8 cellular contexts compared by ENCODE assay signal in the genomic region with DNA sequence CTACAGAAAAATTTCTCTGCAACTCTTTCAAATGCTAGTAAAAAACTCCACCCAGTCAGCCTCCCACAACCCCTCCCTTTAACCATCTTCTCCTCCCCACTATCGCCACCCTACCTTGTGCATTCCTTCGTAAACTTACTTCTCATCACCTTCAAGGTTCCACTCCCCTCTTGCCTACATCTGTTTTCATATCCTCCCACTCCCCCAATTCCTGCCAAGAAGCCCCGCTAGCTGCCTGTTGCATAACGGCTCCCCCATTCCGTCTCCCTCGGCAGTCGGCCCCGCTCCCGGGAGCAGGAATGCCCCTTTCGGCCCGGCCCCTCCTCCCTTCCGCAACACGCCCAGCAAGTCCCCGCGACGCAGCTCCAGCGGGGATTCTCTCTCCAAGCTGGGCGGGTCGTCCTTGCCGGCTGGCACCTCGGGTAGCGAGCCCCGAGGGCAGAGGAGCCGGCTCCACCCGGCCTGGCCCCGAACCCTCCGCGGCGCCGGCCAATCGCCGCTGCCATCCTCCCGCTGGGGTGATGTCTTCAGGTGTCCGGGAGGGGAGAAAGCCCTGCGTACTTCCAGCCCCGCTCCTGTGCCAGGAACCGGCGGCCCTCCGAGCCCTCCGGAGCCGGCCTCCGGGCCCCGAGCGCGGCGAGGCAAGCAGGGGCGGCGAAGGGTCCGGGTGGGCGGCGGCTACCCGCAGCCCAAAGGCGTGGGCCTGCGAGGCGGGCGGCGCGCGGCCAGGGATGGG. TPM values are rescaled to one million over a fixed set of nuclear protein-coding genes. Genes with fewer than 3 reads are reported as not detected.
DNase-seq lines count a peak whose midpoint lies in the region; ATAC-seq and TF ChIP-seq lines count a peak whose summit lies in the region.

No MANE protein-coding gene starts in this region.

- TF ChIP-seq CTCF in foreskin keratinocyte (conservative IDR thresholded peaks at IDR 0.05) (no peak), thoracic aorta (IDR thresholded peaks at IDR 0.05) (no peak)

- H3K4me3 ChIP-seq in neuron (ENCODE audit: low read length): peak overlapping the region; percentile 81
- peak overlapping the region; percentile 94 for H3K4me3 ChIP-seq in thoracic aorta

- H3K4me1 ChIP-seq in foreskin keratinocyte (peaks cover 8% of the 10 kb centered on the region), neuron (ENCODE audit: insufficient read depth, low read length) (peaks cover 13% of the 10 kb centered on the region), thoracic aorta (ENCODE audit: control insufficient read depth in 1 of 2, low read depth in 2 of 2) (peaks cover 11 to 34% of the 10 kb centered on the region in 2 donors)

- DNase-seq in D341Med (ENCODE audit: low spot score) (peak; percentile 86), HPDE6-E6E7 (ENCODE audit: extremely low spot score) (peak; percentile 69), SHP77 (lab: John Stamatoyannopoulos, UW) (peak; percentile 35 to 62), foreskin keratinocyte (peak; percentile 65 to 82), thoracic aorta (ENCODE audit: low spot score) (peak; percentile 8)
- peak; percentile 9 to 41 (median 24) for DNase-seq in activated naive CD4-positive, alpha-beta T cell (lab: John Stamatoyannopoulos, UW)

- H3K36me3 ChIP-seq in neuron (ENCODE audit: insufficient read depth, low read length): no peaks in the 10 kb centered on the region
- H3K36me3 ChIP-seq in thoracic aorta: peaks cover under 1% of the 10 kb centered on the region

- H3K27ac ChIP-seq in foreskin keratinocyte: peak overlapping the region; percentile 67
- H3K27ac ChIP-seq in thoracic aorta: peak overlapping the region; percentile 91 to 94

- peaks cover 13% of the 10 kb centered on the region for H3K27me3 ChIP-seq in foreskin keratinocyte
- no peaks in the 10 kb centered on the region for H3K27me3 ChIP-seq in neuron (ENCODE audit: insufficient read depth, low read length)
- no peaks in the 10 kb centered on the region for H3K27me3 ChIP-seq in thoracic aorta (replicated peaks; ENCODE audit: insufficient read depth)

- peak; percentile 37 for ATAC-seq in GM21360 (IDR thresholded peaks at IDR 0.05; ENCODE audit: unreplicated experiment)
- ATAC-seq in foreskin keratinocyte: peak; percentile 84
- peak; percentile 48 for ATAC-seq in thoracic aorta (ENCODE audit: insufficient number of reproducible peaks, low FRiP score, low read depth)

- no peaks in the 10 kb centered on the region for H3K9me3 ChIP-seq in neuron (ENCODE audit: low read length)
- no peaks in the 10 kb centered on the region for H3K9me3 ChIP-seq in thoracic aorta

- H2AFZ ChIP-seq in neuron (ENCODE audit: low read depth, low read length): peak overlapping the region; percentile 95

RNA-seq across cellular contexts. Expression of gene PHLPP2, which starts 1.5 kb away (rescaled TPM):
- 6.2 and 7.4 TPM in 2 replicates for total RNA-seq in foreskin keratinocyte
- polyA plus RNA-seq in foreskin keratinocyte: 1.4 and 1.6 TPM in 2 replicates
- 10 to 100 TPM in 1 of 2 donors, 1 to 10 TPM in 1; 8.1 to 17.1 TPM for total RNA-seq in thoracic aorta

Comparison
In these comparisons a context has a peak if more than half of its experiments do, and no peak if none do; other contexts are left out.
1. Peak in every context shown above with its lines: DNase-seq, ATAC-seq, H3K4me3 ChIP-seq and H3K27ac ChIP-seq.
2. DNase-seq: peak in every context shown above with its lines; median percentile 86 in D341Med; 74 in foreskin keratinocyte; 69 in HPDE6-E6E7; 48 in SHP77; 24 in activated naive CD4-positive, alpha-beta T cell; 8 in thoracic aorta.